In genomic region chr5:157213527-157214243, GRCh38 we compare ENCODE assay signal across 28 cellular contexts. TPM values are rescaled to one million over a fixed set of nuclear protein-coding genes. Genes with fewer than 3 reads are reported as not detected.
DNase-seq lines count a peak whose midpoint lies in the region; ATAC-seq, FAIRE-seq and TF ChIP-seq lines count a peak whose summit lies in the region.
"Had no signal": no experiment of that assay in that cellular context is flagged by ENCODE, and none has a peak within 500 bp of the region (broad histone marks: within the 10 kb centered on the region; RNA-seq: fewer than 3 reads in every experiment).

No MANE protein-coding gene starts in this region.

- no peaks in the 10 kb centered on the region for H3K4me1 ChIP-seq in mucosa of descending colon (ENCODE audit: low read depth)
- H3K4me1 ChIP-seq: Caco-2, stomach, transverse colon had no signal

- peaks cover 97% of the 10 kb centered on the region for H3K4me1 Mint-ChIP-seq in activated CD4-positive, alpha-beta T cell treated with anti-CD3 and anti-CD28 coated beads for 36 hours
- H3K4me1 Mint-ChIP-seq in activated T-helper 17 cell treated with anti-CD3 and anti-CD28 coated beads, Interleukin-2, amount 50 U/mL, for 72 hours: peaks cover 70% of the 10 kb centered on the region
- peaks cover 75 to 79% of the 10 kb centered on the region in 2 donors for H3K4me1 Mint-ChIP-seq in natural killer cell

- no peaks in the 10 kb centered on the region for H3K36me3 ChIP-seq in mucosa of descending colon (ENCODE audit: low read depth)
- H3K36me3 ChIP-seq: heart right ventricle, stomach, transverse colon had no signal

- no peaks in the 10 kb centered on the region for H3K27me3 Mint-ChIP-seq in activated CD4-positive, alpha-beta T cell treated with anti-CD3 and anti-CD28 coated beads for 36 hours
- H3K27me3 Mint-ChIP-seq in activated T-helper 17 cell treated with anti-CD3 and anti-CD28 coated beads, Interleukin-2, amount 50 U/mL, for 72 hours: no peaks in the 10 kb centered on the region
- H3K27me3 Mint-ChIP-seq in natural killer cell (ENCODE audit: low read depth in 2 of 2): no peaks in the 10 kb centered on the region

- ATAC-seq in activated CD4-positive, alpha-beta T cell treated with anti-CD3 and anti-CD28 coated beads for 36 hours: peak; percentile 8
- ATAC-seq in activated T-helper 17 cell treated with anti-CD3 and anti-CD28 coated beads, Interleukin-2, amount 50 U/mL, for 72 hours (replicated peaks): peak; percentile 5
- no peak for ATAC-seq in natural killer cell
- no peak for ATAC-seq in HG02642 (IDR thresholded peaks at IDR 0.05; ENCODE audit: poor library complexity, unreplicated experiment)
- no peak for ATAC-seq in mucosa of descending colon
- ATAC-seq: GM23338, heart right ventricle had no signal

- H3K36me3 Mint-ChIP-seq in activated CD4-positive, alpha-beta T cell treated with anti-CD3 and anti-CD28 coated beads for 36 hours (ENCODE audit: low read depth): peaks cover 98% of the 10 kb centered on the region
- peaks cover 100% of the 10 kb centered on the region for H3K36me3 Mint-ChIP-seq in activated T-helper 17 cell treated with anti-CD3 and anti-CD28 coated beads, Interleukin-2, amount 50 U/mL, for 72 hours (ENCODE audit: low read depth)
- peaks cover 31% of the 10 kb centered on the region for H3K36me3 Mint-ChIP-seq in natural killer cell
- H3K36me3 Mint-ChIP-seq: naive B cell had no signal

- no peak overlapping the region for H3K4me3 Mint-ChIP-seq in activated CD4-positive, alpha-beta T cell treated with anti-CD3 and anti-CD28 coated beads for 36 hours
- H3K4me3 Mint-ChIP-seq in activated T-helper 17 cell treated with anti-CD3 and anti-CD28 coated beads, Interleukin-2, amount 50 U/mL, for 72 hours: peak overlapping the region; percentile 74
- H3K4me3 Mint-ChIP-seq in natural killer cell: peak overlapping the region; percentile 89
- H3K4me3 Mint-ChIP-seq: dendritic cell treated with granulocyte-macrophage colony-stimulating factor and Interleukin-4, amounts not matched to agents 40 ng/mL and 50 ng/mL, for 4 days; GM23338 had no signal

- intact Hi-C loops in activated CD4-positive, alpha-beta T cell treated with anti-CD3 and anti-CD28 coated beads for 36 hours (cut with DNase I, micrococcal nuclease): loop anchor here in 1 of 2 experiments (10.0 kb wide), 1 partner anchor 189 kb away; no protein-coding TSS in a partner anchor
- intact Hi-C loops in natural killer cell (cut with micrococcal nuclease) (loop anchor here (2.0 to 5.0 kb wide), 4 partner anchors 15 to 181 kb away; partner anchors contain the start of gene ITK), mucosa of descending colon (cut with DNase I, micrococcal nuclease) (no loop called here)

- no peak overlapping the region for H3K4me3 ChIP-seq in mucosa of descending colon
- H3K4me3 ChIP-seq: GM23338, heart right ventricle, PC-9, smooth muscle cell, stomach, transverse colon had no signal

- no peak for TF ChIP-seq CTCF in natural killer cell (IDR thresholded peaks at IDR 0.05)
- no peak for TF ChIP-seq CTCF in mucosa of descending colon (IDR thresholded peaks at IDR 0.05)

- peak overlapping the region; percentile 86 for H3K27ac Mint-ChIP-seq in activated CD4-positive, alpha-beta T cell treated with anti-CD3 and anti-CD28 coated beads for 36 hours
- peak overlapping the region; percentile 14 for H3K27ac Mint-ChIP-seq in activated T-helper 17 cell treated with anti-CD3 and anti-CD28 coated beads, Interleukin-2, amount 50 U/mL, for 72 hours
- H3K27ac Mint-ChIP-seq in natural killer cell: peak overlapping the region; percentile 86 to 92
- H3K27ac Mint-ChIP-seq: dendritic cell treated with granulocyte-macrophage colony-stimulating factor and Interleukin-4, amounts not matched to agents 40 ng/mL and 50 ng/mL, for 4 days; GM23338 had no signal

- no peak for DNase-seq in activated CD4-positive, alpha-beta T cell treated with anti-CD3 and anti-CD28 coated beads for 36 hours
- DNase-seq in activated CD4-positive, alpha-beta T cell treated with anti-CD3 and anti-CD28 coated beads for 4 hours: no peak
- DNase-seq in GM12892 (ENCODE audit: insufficient read length) (no peak), natural killer cell (no peak), NOMO-1 treated with DMSO at 0.1 percent for 48 hours (lab: John Stamatoyannopoulos, UW; ENCODE audit: unreplicated experiment) (no peak), mucosa of descending colon (no peak)
- DNase-seq: 8988T; activated CD4-positive, alpha-beta T cell treated with anti-CD3 and anti-CD28 coated beads, Interleukin-2, amount 50 U/mL, for 4 hours; Caco-2; heart right ventricle; Kasumi-1; naive B cell; NCI-H1048; NCI-H187 treated with DMSO at 0.1 percent for 48 hours; PC-9; retina; SHP77; stimulated activated CD4-positive, alpha-beta T cell treated with anti-CD3 and anti-CD28 coated beads, Interleukin-4, amount 100 ng/mL, for 24 hours; stomach; transverse colon had no signal

- FAIRE-seq in GM12892 (lab: Jason Lieb, UNC): peak; percentile 88
- FAIRE-seq: endothelial cell of umbilical vein had no signal

- no peak for TF ChIP-seq POLR2A in GM12892 (IDR thresholded peaks at IDR 0.05; ENCODE audit: low read depth, low read length)

- H3K9me3 ChIP-seq in mucosa of descending colon: no peaks in the 10 kb centered on the region
- H3K9me3 ChIP-seq: Caco-2, heart right ventricle, stomach, transverse colon had no signal

- H3K9me3 Mint-ChIP-seq in activated CD4-positive, alpha-beta T cell treated with anti-CD3 and anti-CD28 coated beads for 36 hours (ENCODE audit: low read depth): peaks cover 2% of the 10 kb centered on the region
- no peaks in the 10 kb centered on the region for H3K9me3 Mint-ChIP-seq in activated T-helper 17 cell treated with anti-CD3 and anti-CD28 coated beads, Interleukin-2, amount 50 U/mL, for 72 hours
- no peaks in the 10 kb centered on the region for H3K9me3 Mint-ChIP-seq in natural killer cell
- H3K9me3 Mint-ChIP-seq: dendritic cell treated with granulocyte-macrophage colony-stimulating factor and Interleukin-4, amounts not matched to agents 40 ng/mL and 50 ng/mL, for 4 days; GM23338 had no signal

- CTCF ChIA-PET in activated CD4-positive, alpha-beta T cell treated with anti-CD3 and anti-CD28 coated beads for 36 hours (lab: Charles Lee): interaction anchor here (0.6 to 1.6 kb wide), 3 partner anchors 10 to 328 kb away, joined by 3 to 6 read pairs (median 5); no protein-coding TSS in a partner anchor

- POLR2A ChIA-PET in activated CD4-positive, alpha-beta T cell treated with anti-CD3 and anti-CD28 coated beads for 36 hours (lab: Charles Lee): interaction anchor here (0.6 to 1.0 kb wide), 2 partner anchors 8 to 41 kb away, joined by 4 to 6 read pairs; no protein-coding TSS in a partner anchor

RNA-seq across cellular contexts. Expression of gene ITK, which starts 33.0 kb away (rescaled TPM):
- total RNA-seq in activated CD4-positive, alpha-beta T cell treated with anti-CD3 and anti-CD28 coated beads for 36 hours: 100 to 1,000 TPM; 208 to 249 TPM
- 1.6 TPM for polyA plus RNA-seq in GM12892 (2012; ENCODE audit: missing spikeins)
- total RNA-seq in activated T-helper 17 cell treated with anti-CD3 and anti-CD28 coated beads, Interleukin-2, amount 50 U/mL, for 72 hours: 100 to 1,000 TPM; 144 to 277 TPM
- 100 to 1,000 TPM; 153 to 188 (median 186) TPM for total RNA-seq in natural killer cell
- 1 to 10 TPM; 2.6 to 5.7 (median 2.7) TPM for total RNA-seq in mucosa of descending colon
- total RNA-seq: Caco-2, Daoy, endothelial cell of umbilical vein, GM23338, osteocyte, PC-9 had no signal
- polyA plus RNA-seq: endothelial cell of umbilical vein had no signal

RNA-seq across cellular contexts. Expression of gene GARIN3, which starts 47.6 kb away (rescaled TPM):
- under 1 TPM; 0.79 to 0.82 TPM for total RNA-seq in activated CD4-positive, alpha-beta T cell treated with anti-CD3 and anti-CD28 coated beads for 36 hours
- polyA plus RNA-seq in GM12892 (2012; ENCODE audit: missing spikeins): not detected
- under 1 TPM; 0.09 to 0.85 TPM for total RNA-seq in activated T-helper 17 cell treated with anti-CD3 and anti-CD28 coated beads, Interleukin-2, amount 50 U/mL, for 72 hours
- not detected for total RNA-seq in natural killer cell
- not detected for total RNA-seq in mucosa of descending colon
- total RNA-seq: Caco-2, Daoy, endothelial cell of umbilical vein, GM23338, heart right ventricle, osteocyte, PC-9, smooth muscle cell, stomach, transverse colon had no signal
- polyA plus RNA-seq: endothelial cell of umbilical vein, GM23338, heart right ventricle, smooth muscle cell, stomach had no signal

RNA-seq across cellular contexts. Expression of gene CYFIP2, which starts 52.2 kb away (rescaled TPM):
- total RNA-seq in activated CD4-positive, alpha-beta T cell treated with anti-CD3 and anti-CD28 coated beads for 36 hours: 100 to 1,000 TPM; 277 to 526 TPM
- 69.7 TPM for polyA plus RNA-seq in GM12892 (2012; ENCODE audit: missing spikeins)
- total RNA-seq in activated T-helper 17 cell treated with anti-CD3 and anti-CD28 coated beads, Interleukin-2, amount 50 U/mL, for 72 hours: 100 to 1,000 TPM; 269 to 291 TPM
- total RNA-seq in natural killer cell (100 to 1,000 TPM; 464 to 542 (median 532) TPM), mucosa of descending colon (10 to 100 TPM; 24.8 to 28.6 (median 25.8) TPM)
- total RNA-seq: PC-9 had no signal

Comparison
In these comparisons a context has a peak if more than half of its experiments do, and no peak if none do; other contexts are left out.
1. ATAC-seq: peak in activated CD4-positive, alpha-beta T cell treated with anti-CD3 and anti-CD28 coated beads for 36 hours (single experiment) and activated T-helper 17 cell treated with anti-CD3 and anti-CD28 coated beads, Interleukin-2, amount 50 U/mL, for 72 hours (single experiment); none in natural killer cell (0 of 3), HG02642 (single experiment) and mucosa of descending colon (single experiment).
2. H3K27ac Mint-ChIP-seq: peak in every context shown above with its lines; median percentile 89 in natural killer cell; 86 in activated CD4-positive, alpha-beta T cell treated with anti-CD3 and anti-CD28 coated beads for 36 hours; 14 in activated T-helper 17 cell treated with anti-CD3 and anti-CD28 coated beads, Interleukin-2, amount 50 U/mL, for 72 hours.
3. RNA of gene ITK, which starts 33.0 kb away (total RNA-seq): 144 to 277 TPM in activated T-helper 17 cell treated with anti-CD3 and anti-CD28 coated beads, Interleukin-2, amount 50 U/mL, for 72 hours, 208 to 249 TPM in activated CD4-positive, alpha-beta T cell treated with anti-CD3 and anti-CD28 coated beads for 36 hours and 153 to 188 TPM in natural killer cell; 2.6 to 5.7 TPM in mucosa of descending colon; every median in the first group is over 10 times any median in the second.
4. RNA of gene CYFIP2, which starts 52.2 kb away (total RNA-seq): 464 to 542 TPM in natural killer cell, 277 to 526 TPM in activated CD4-positive, alpha-beta T cell treated with anti-CD3 and anti-CD28 coated beads for 36 hours and 269 to 291 TPM in activated T-helper 17 cell treated with anti-CD3 and anti-CD28 coated beads, Interleukin-2, amount 50 U/mL, for 72 hours; 24.8 to 28.6 TPM in mucosa of descending colon; every median in the first group is over 4 times any median in the second.